2 cellular contexts compared by ENCODE assay signal in the genomic region with DNA sequence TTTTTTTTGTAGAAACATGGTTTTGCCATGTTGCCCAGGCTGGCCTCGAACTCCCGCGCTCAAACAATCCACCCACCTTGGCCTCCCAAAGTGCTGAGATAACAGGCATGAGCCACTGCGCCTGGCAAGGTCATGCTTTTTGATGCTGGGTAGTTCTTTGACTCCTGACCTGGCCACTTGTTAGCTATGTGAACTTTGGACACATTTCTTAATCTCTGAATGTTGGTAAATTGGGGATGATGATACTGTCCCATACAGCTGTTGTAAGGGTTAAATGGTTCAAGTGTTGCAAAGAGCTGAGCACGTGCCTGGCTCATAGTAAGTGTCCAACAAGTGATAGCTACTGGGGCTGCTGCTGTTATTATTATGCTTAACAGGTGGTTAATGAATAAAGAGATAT.
TF ChIP-seq lines count a peak whose summit lies in the region.

No MANE protein-coding gene starts in this region.

TF ChIP-seq in SK-N-SH, 30 proteins besides CTCF, POLR2A, EP300 and RAD21:
- TF ChIP-seq NFIC (IDR thresholded peaks at IDR 0.05; ENCODE audit: borderline replicate concordance) (no peak), CHD2 (IDR thresholded peaks at IDR 0.05; ENCODE audit: low read length, partially characterized antibody) (no peak), RXRA (IDR thresholded peaks at IDR 0.05; ENCODE audit: borderline replicate concordance, low read depth) (no peak), GATA2 (CRISPR knock-in tag; IDR thresholded peaks at IDR 0.05) (no peak), EZH2phosphoT487 (IDR thresholded peaks at IDR 0.05; ENCODE audit: borderline replicate concordance, low read depth) (no peak), NRF1 (IDR thresholded peaks at IDR 0.05; ENCODE audit: low read depth, low read length) (no peak)
- TF ChIP-seq, protein P1, sequence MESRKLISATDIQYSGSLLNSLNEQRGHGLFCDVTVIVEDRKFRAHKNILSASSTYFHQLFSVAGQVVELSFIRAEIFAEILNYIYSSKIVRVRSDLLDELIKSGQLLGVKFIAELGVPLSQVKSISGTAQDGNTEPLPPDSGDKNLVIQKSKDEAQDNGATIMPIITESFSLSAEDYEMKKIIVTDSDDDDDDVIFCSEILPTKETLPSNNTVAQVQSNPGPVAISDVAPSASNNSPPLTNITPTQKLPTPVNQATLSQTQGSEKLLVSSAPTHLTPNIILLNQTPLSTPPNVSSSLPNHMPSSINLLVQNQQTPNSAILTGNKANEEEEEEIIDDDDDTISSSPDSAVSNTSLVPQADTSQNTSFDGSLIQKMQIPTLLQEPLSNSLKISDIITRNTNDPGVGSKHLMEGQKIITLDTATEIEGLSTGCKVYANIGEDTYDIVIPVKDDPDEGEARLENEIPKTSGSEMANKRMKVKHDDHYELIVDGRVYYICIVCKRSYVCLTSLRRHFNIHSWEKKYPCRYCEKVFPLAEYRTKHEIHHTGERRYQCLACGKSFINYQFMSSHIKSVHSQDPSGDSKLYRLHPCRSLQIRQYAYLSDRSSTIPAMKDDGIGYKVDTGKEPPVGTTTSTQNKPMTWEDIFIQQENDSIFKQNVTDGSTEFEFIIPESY (IDR thresholded peaks at IDR 0.05; ENCODE audit: borderline replicate concordance, low read depth), result no peak

TF ChIP-seq in SK-N-SH treated with all-trans-retinoic acid at 6 μM for 48 hours, 23 proteins besides CTCF, POLR2A, EP300 and RAD21:
- no peak for TF ChIP-seq ZFP30 (CRISPR knock-in tag; IDR thresholded peaks at IDR 0.05)
- no peak for TF ChIP-seq PPARA (CRISPR knock-in tag; IDR thresholded peaks at IDR 0.05; ENCODE audit: borderline replicate concordance)
- no peak for TF ChIP-seq ZNF8 (CRISPR knock-in tag; IDR thresholded peaks at IDR 0.05)
- TF ChIP-seq ZFP3 (CRISPR knock-in tag; IDR thresholded peaks at IDR 0.05), result no peak
- TF ChIP-seq RARB (CRISPR knock-in tag; IDR thresholded peaks at IDR 0.05), result no peak
- TF ChIP-seq ISL1 (CRISPR knock-in tag; IDR thresholded peaks at IDR 0.05), result no peak
- TF ChIP-seq, protein P2, sequence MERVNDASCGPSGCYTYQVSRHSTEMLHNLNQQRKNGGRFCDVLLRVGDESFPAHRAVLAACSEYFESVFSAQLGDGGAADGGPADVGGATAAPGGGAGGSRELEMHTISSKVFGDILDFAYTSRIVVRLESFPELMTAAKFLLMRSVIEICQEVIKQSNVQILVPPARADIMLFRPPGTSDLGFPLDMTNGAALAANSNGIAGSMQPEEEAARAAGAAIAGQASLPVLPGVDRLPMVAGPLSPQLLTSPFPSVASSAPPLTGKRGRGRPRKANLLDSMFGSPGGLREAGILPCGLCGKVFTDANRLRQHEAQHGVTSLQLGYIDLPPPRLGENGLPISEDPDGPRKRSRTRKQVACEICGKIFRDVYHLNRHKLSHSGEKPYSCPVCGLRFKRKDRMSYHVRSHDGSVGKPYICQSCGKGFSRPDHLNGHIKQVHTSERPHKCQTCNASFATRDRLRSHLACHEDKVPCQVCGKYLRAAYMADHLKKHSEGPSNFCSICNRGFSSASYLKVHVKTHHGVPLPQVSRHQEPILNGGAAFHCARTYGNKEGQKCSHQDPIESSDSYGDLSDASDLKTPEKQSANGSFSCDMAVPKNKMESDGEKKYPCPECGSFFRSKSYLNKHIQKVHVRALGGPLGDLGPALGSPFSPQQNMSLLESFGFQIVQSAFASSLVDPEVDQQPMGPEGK (CRISPR knock-in tag; IDR thresholded peaks at IDR 0.05; ENCODE audit: borderline replicate concordance), result no peak
- TF ChIP-seq ESRRG (CRISPR knock-in tag; IDR thresholded peaks at IDR 0.05), result no peak
- TF ChIP-seq CSDC2 (CRISPR knock-in tag; IDR thresholded peaks at IDR 0.05), result no peak
- TF ChIP-seq, protein P3, sequence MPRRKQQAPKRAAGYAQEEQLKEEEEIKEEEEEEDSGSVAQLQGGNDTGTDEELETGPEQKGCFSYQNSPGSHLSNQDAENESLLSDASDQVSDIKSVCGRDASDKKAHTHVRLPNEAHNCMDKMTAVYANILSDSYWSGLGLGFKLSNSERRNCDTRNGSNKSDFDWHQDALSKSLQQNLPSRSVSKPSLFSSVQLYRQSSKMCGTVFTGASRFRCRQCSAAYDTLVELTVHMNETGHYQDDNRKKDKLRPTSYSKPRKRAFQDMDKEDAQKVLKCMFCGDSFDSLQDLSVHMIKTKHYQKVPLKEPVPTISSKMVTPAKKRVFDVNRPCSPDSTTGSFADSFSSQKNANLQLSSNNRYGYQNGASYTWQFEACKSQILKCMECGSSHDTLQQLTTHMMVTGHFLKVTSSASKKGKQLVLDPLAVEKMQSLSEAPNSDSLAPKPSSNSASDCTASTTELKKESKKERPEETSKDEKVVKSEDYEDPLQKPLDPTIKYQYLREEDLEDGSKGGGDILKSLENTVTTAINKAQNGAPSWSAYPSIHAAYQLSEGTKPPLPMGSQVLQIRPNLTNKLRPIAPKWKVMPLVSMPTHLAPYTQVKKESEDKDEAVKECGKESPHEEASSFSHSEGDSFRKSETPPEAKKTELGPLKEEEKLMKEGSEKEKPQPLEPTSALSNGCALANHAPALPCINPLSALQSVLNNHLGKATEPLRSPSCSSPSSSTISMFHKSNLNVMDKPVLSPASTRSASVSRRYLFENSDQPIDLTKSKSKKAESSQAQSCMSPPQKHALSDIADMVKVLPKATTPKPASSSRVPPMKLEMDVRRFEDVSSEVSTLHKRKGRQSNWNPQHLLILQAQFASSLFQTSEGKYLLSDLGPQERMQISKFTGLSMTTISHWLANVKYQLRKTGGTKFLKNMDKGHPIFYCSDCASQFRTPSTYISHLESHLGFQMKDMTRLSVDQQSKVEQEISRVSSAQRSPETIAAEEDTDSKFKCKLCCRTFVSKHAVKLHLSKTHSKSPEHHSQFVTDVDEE (CRISPR knock-in tag; IDR thresholded peaks at IDR 0.05), result no peak
- no peak for TF ChIP-seq ZC3H10 (CRISPR knock-in tag; IDR thresholded peaks at IDR 0.05)
- TF ChIP-seq, protein P4, sequence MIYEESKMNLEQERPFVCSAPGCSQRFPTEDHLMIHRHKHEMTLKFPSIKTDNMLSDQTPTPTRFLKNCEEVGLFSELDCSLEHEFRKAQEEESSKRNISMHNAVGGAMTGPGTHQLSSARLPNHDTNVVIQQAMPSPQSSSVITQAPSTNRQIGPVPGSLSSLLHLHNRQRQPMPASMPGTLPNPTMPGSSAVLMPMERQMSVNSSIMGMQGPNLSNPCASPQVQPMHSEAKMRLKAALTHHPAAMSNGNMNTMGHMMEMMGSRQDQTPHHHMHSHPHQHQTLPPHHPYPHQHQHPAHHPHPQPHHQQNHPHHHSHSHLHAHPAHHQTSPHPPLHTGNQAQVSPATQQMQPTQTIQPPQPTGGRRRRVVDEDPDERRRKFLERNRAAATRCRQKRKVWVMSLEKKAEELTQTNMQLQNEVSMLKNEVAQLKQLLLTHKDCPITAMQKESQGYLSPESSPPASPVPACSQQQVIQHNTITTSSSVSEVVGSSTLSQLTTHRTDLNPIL (CRISPR knock-in tag; IDR thresholded peaks at IDR 0.05; ENCODE audit: low read depth), result no peak
- TF ChIP-seq TOX (CRISPR knock-in tag; IDR thresholded peaks at IDR 0.05; ENCODE audit: borderline replicate concordance), result no peak
